18 cellular contexts compared by ENCODE assay signal in the genomic region with DNA sequence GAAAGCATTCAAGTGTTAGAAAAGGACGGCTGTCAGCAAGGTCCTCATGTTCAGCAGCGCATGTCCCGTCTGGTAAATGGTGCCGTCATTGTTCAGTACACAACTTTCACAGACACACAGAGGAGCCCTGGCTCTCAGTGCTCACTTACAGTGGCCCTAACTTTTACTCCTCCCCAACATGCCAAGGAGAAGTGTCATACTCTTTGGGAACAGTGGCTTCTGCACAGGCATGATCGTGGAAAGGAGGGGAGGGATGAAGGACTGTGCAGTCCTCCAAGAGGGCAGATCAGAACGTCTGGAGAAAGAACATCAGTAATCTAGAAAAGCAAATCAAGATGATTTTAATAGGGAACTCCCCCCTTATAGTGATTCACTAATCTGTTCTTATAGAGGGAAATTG. TPM values are rescaled to one million over a fixed set of nuclear protein-coding genes. Genes with fewer than 3 reads are reported as not detected.
DNase-seq lines count a peak whose midpoint lies in the region; ATAC-seq, FAIRE-seq and TF ChIP-seq lines count a peak whose summit lies in the region.
"Had no signal": no experiment of that assay in that cellular context is flagged by ENCODE, and none has a peak within 500 bp of the region (broad histone marks: within the 10 kb centered on the region; RNA-seq: fewer than 3 reads in every experiment).

No MANE protein-coding gene starts in this region.

- intact Hi-C loops in activated CD4-positive, alpha-beta T cell treated with anti-CD3 and anti-CD28 coated beads for 36 hours (cut with DNase I, micrococcal nuclease) = no loop called here

- no peak overlapping the region for H3K4me3 ChIP-seq in bronchial epithelial cell (ENCODE audit: low read depth, low read length)

- no peak overlapping the region for H3K27ac Mint-ChIP-seq in activated CD4-positive, alpha-beta T cell treated with anti-CD3 and anti-CD28 coated beads for 36 hours
- H3K27ac Mint-ChIP-seq: CD4-positive, alpha-beta T cell had no signal

- peaks cover 35% of the 10 kb centered on the region for H3K27me3 Mint-ChIP-seq in activated CD4-positive, alpha-beta T cell treated with anti-CD3 and anti-CD28 coated beads for 36 hours

- no peak for ATAC-seq in activated CD4-positive, alpha-beta T cell treated with anti-CD3 and anti-CD28 coated beads for 36 hours
- ATAC-seq in HG03280 (IDR thresholded peaks at IDR 0.05; ENCODE audit: unreplicated experiment) = no peak

- H3K36me3 Mint-ChIP-seq in activated CD4-positive, alpha-beta T cell treated with anti-CD3 and anti-CD28 coated beads for 36 hours (ENCODE audit: low read depth) = no peaks in the 10 kb centered on the region

- no peaks in the 10 kb centered on the region for H3K36me3 ChIP-seq in bronchial epithelial cell (ENCODE audit: control insufficient read depth, insufficient read depth, low read length)
- H3K36me3 ChIP-seq: BE2C had no signal

- peaks cover 20% of the 10 kb centered on the region for H3K4me1 Mint-ChIP-seq in activated CD4-positive, alpha-beta T cell treated with anti-CD3 and anti-CD28 coated beads for 36 hours

- no peaks in the 10 kb centered on the region for H3K9me3 Mint-ChIP-seq in activated CD4-positive, alpha-beta T cell treated with anti-CD3 and anti-CD28 coated beads for 36 hours (ENCODE audit: low read depth)
- H3K9me3 Mint-ChIP-seq: CD4-positive, alpha-beta T cell had no signal

- no peak overlapping the region for H3K4me3 Mint-ChIP-seq in activated CD4-positive, alpha-beta T cell treated with anti-CD3 and anti-CD28 coated beads for 36 hours
- H3K4me3 Mint-ChIP-seq: CD4-positive, alpha-beta T cell had no signal

- DNase-seq in AG20443 (ENCODE audit: low spot score) = peak; percentile 33
- peak; percentile 85 for DNase-seq in DMS79 treated with DMSO at 0.1 percent for 48 hours (lab: John Stamatoyannopoulos, UW)
- peak; percentile 87 for DNase-seq in bronchial epithelial cell (ENCODE audit: low read depth)
- peak; percentile 71 for DNase-seq in kidney tubule cell (ENCODE audit: low spot score)
- DNase-seq in stimulated activated CD4-positive, alpha-beta T cell treated with anti-CD3 and anti-CD28 coated beads, Interleukin-1b, Interleukin-23, amount 100 ng/mL, for 48 hours = no peak
- DNase-seq in activated CD4-positive, alpha-beta T cell treated with anti-CD3 and anti-CD28 coated beads for 36 hours = no peak
- DNase-seq: BE2C; CD4-positive, alpha-beta T cell; DMS53; KBM-7; MV-4-11; NCI-H187 treated with DMSO at 0.1 percent for 48 hours; NCI-H69; NK-92 treated with Interleukin-12 subunit alpha and Interleukin-12 subunit beta, amount 100 ng/mL, for 24 hours; OCI-M1; SIG-M5 had no signal

- CTCF ChIA-PET in activated CD4-positive, alpha-beta T cell treated with anti-CD3 and anti-CD28 coated beads for 36 hours (lab: Charles Lee) = interaction anchor here (0.8 kb wide), 1 partner anchor 116 kb away, joined by 3 read pairs; no protein-coding TSS in a partner anchor

- no peaks in the 10 kb centered on the region for H3K27me3 ChIP-seq in bronchial epithelial cell (ENCODE audit: control insufficient read depth, insufficient read depth, low read length)

- no peak for FAIRE-seq in bronchial epithelial cell (lab: Jason Lieb, UNC)

- POLR2A ChIA-PET in activated CD4-positive, alpha-beta T cell treated with anti-CD3 and anti-CD28 coated beads for 36 hours (lab: Charles Lee) = no interaction called here

- no peak for TF ChIP-seq CTCF in bronchial epithelial cell (IDR thresholded peaks at IDR 0.05; ENCODE audit: insufficient read depth, low read length, severe bottlenecking)

RNA-seq across cellular contexts. Expression of a gene that starts 3.8 kb away (rescaled TPM):
- total RNA-seq in bronchial epithelial cell = 20.5 and 49.8 TPM in 2 replicates
- total RNA-seq in activated CD4-positive, alpha-beta T cell treated with anti-CD3 and anti-CD28 coated beads for 36 hours = not detected
- total RNA-seq: CD4-positive, alpha-beta T cell; RPMI7951 had no signal

Comparison
In these comparisons a context has a peak if more than half of its experiments do, and no peak if none do; other contexts are left out.
1. DNase-seq: peak in AG20443 (single experiment), DMS79 treated with DMSO at 0.1 percent for 48 hours (single experiment), bronchial epithelial cell (single experiment) and kidney tubule cell (single experiment); none in stimulated activated CD4-positive, alpha-beta T cell treated with anti-CD3 and anti-CD28 coated beads, Interleukin-1b, Interleukin-23, amount 100 ng/mL, for 48 hours (single experiment) and activated CD4-positive, alpha-beta T cell treated with anti-CD3 and anti-CD28 coated beads for 36 hours (single experiment).
2. RNA of a gene that starts 3.8 kb away (total RNA-seq): 20.5 to 49.8 TPM in bronchial epithelial cell; not detected in activated CD4-positive, alpha-beta T cell treated with anti-CD3 and anti-CD28 coated beads for 36 hours; every median in the first group is over 10 times any median in the second.